Comparison of ENCODE assay signal across 25 cellular contexts in genomic region chr5:22531986-22532385, GRCh38.
"Had no signal": no experiment of that assay in that cellular context is flagged by ENCODE, and none has a peak within 500 bp of the region (broad histone marks: within the 10 kb centered on the region; RNA-seq: fewer than 3 reads in every experiment).

No MANE protein-coding gene starts in this region.

- ATAC-seq: activated CD8-positive, alpha-beta T cell treated with anti-CD3 and anti-CD28 coated beads for 36 hours; activated naive CD8-positive, alpha-beta T cell treated with anti-CD3 and anti-CD28 coated beads, Interleukin-2, amount 50 U/mL, for 24 hours had no signal

- H3K4me1 ChIP-seq: ascending aorta had no signal

- H3K27ac ChIP-seq: ascending aorta, cardiac muscle cell, VCaP had no signal

- DNase-seq: activated B cell treated with CpG ODN at 0.5 μM for 24 hours; activated CD4-positive, alpha-beta memory T cell treated with anti-CD3 and anti-CD28 coated beads for 36 hours; activated CD4-positive, alpha-beta T cell treated with anti-CD3 and anti-CD28 coated beads for 4 hours; activated CD4-positive, alpha-beta T cell treated with anti-CD3 and anti-CD28 coated beads, Interleukin-2, amount 10 ng/mL, durations not matched to agents 24 days and 14 days; activated CD4-positive, alpha-beta T cell treated with anti-CD3 and anti-CD28 coated beads, Interleukin-2, amount 50 U/mL, for 1 hour; activated CD4-positive, alpha-beta T cell treated with anti-CD3 and anti-CD28 coated beads, Interleukin-2, amount 50 U/mL, for 4 hours; activated CD4-positive, CD25-positive, alpha-beta regulatory T cell treated with anti-CD3 and anti-CD28 coated beads, Interleukin-2, amount 50 U/mL, for 72 hours; activated CD8-positive, alpha-beta memory T cell treated with anti-CD3 and anti-CD28 coated beads, Interleukin-2, amount 50 U/mL, for 48 hours; activated CD8-positive, alpha-beta T cell treated with anti-CD3 and anti-CD28 coated beads for 36 hours; activated effector memory CD4-positive, alpha-beta T cell treated with Interleukin-2 at 50 U/mL for 16 hours; activated gamma-delta T cell; activated naive CD4-positive, alpha-beta T cell treated with anti-CD3 and anti-CD28 coated beads, Interleukin-2, amount 10 ng/mL, durations not matched to agents 7 days and 5 days; activated naive CD4-positive, alpha-beta T cell treated with Interleukin-2 at 50 U/mL for 16 hours; activated naive CD8-positive, alpha-beta T cell treated with anti-CD3 and anti-CD28 coated beads, Interleukin-2, amount 10 ng/mL, durations not matched to agents 7 days and 5 days; activated naive CD8-positive, alpha-beta T cell treated with anti-CD3 and anti-CD28 coated beads, Interleukin-2, amount 50 U/mL, for 24 hours; activated T-cell treated with anti-CD3 and anti-CD28 coated beads, Interleukin-2, amount 50 U/mL, for 24 hours; activated T-cell treated with anti-CD3 and anti-CD28 coated beads, Interleukin-2, amount 50 U/mL, for 48 hours; amygdala; anterior cingulate cortex; caudate nucleus; T-helper 2 cell; T-helper 9 cell had no signal

- H3K27me3 ChIP-seq: ascending aorta, cardiac muscle cell had no signal
